In genomic region chr7:117065585-117066150, GRCh38 we compare ENCODE assay signal across 20 cellular contexts.
DNase-seq lines count a peak whose midpoint lies in the region; ATAC-seq, FAIRE-seq and TF ChIP-seq lines count a peak whose summit lies in the region.
"Had no signal": no experiment of that assay in that cellular context is flagged by ENCODE, and none has a peak within 500 bp of the region (broad histone marks: within the 10 kb centered on the region; RNA-seq: fewer than 3 reads in every experiment).

No MANE protein-coding gene starts in this region.

- no peak overlapping the region for H3K4me2 ChIP-seq in neural cell (ENCODE audit: low read length)

- H3K27ac ChIP-seq in SK-N-MC = 0 out of 2 replicates have a peak overlapping the region, but pooled peaks have one; percentile 64
- no peak overlapping the region for H3K27ac ChIP-seq in endodermal cell (ENCODE audit: low read depth, low read length)
- peak overlapping the region; percentile 5 for H3K27ac ChIP-seq in neural cell (ENCODE audit: low read length)

- H3F3A ChIP-seq in neural cell (ENCODE audit: insufficient read depth, low read length, poor library complexity, severe bottlenecking) = no peaks in the 10 kb centered on the region

- H3K4me3 Mint-ChIP-seq in endodermal cell = no peak overlapping the region
- H3K4me3 Mint-ChIP-seq: CD14-positive monocyte had no signal

- peaks cover 61% of the 10 kb centered on the region for H3K79me2 ChIP-seq in neural cell (replicated peaks; ENCODE audit: insufficient read depth, low read length)

- H3K4me1 ChIP-seq in endodermal cell (ENCODE audit: control insufficient read depth, insufficient read depth, low read length) = peaks cover 4% of the 10 kb centered on the region

- no peaks in the 10 kb centered on the region for H3K36me3 Mint-ChIP-seq in endodermal cell (ENCODE audit: low read depth)
- H3K36me3 Mint-ChIP-seq: CD14-positive monocyte had no signal

- ATAC-seq in HG02840 (IDR thresholded peaks at IDR 0.05; ENCODE audit: low FRiP score, unreplicated experiment) = no peak

- H3K9me3 Mint-ChIP-seq in endodermal cell = no peaks in the 10 kb centered on the region

- DNase-seq in GM12891 (ENCODE audit: insufficient read length, low spot score) (no peak), SK-N-MC (ENCODE audit: low read depth, low spot score) (no peak), endodermal cell (no peak), SW480 (ENCODE audit: low spot score) (no peak), NCI-H69 (lab: John Stamatoyannopoulos, UW) (no peak)
- DNase-seq in activated CD8-positive, alpha-beta memory T cell treated with anti-CD3 and anti-CD28 coated beads, Interleukin-2, amount 50 U/mL, for 4 hours = no peak
- DNase-seq: DMS 273 treated with DMSO at 0.1 percent for 48 hours, DND-41, H7, NCI-H1105, NCI-H1694, NCI-H2081 treated with DMSO at 0.1 percent for 48 hours, NCI-H446 treated with DMSO at 0.1 percent for 48 hours, NCI-H748 treated with DMSO at 0.1 percent for 48 hours, OCI-M1, Right ventricle myocardium superior had no signal

- H3K27me3 ChIP-seq in endodermal cell (ENCODE audit: control insufficient read depth, insufficient read depth, low read length, poor library complexity, severe bottlenecking) (peaks cover 28% of the 10 kb centered on the region), neural cell (ENCODE audit: insufficient read depth, low read depth, low read length) (no peaks in the 10 kb centered on the region)

- peak; percentile 26 for FAIRE-seq in GM12891 (lab: Jason Lieb, UNC)
- FAIRE-seq: G401.6 had no signal

- WGBS in endodermal cell (ENCODE audit: insufficient coverage in 1 of 2, insufficient read length in 1 of 2), 2 experiments = 83 to 85% methylated on average over 2 to 3 of the region's 3 CpGs

- peak overlapping the region; percentile 2 for H3K27ac Mint-ChIP-seq in endodermal cell

- H3K36me3 ChIP-seq in SK-N-MC (ENCODE audit: insufficient read depth, low read length) = no peaks in the 10 kb centered on the region
- H3K36me3 ChIP-seq in endodermal cell (ENCODE audit: control insufficient read depth, insufficient read depth, low read length) = no peaks in the 10 kb centered on the region
- no peaks in the 10 kb centered on the region for H3K36me3 ChIP-seq in neural cell (ENCODE audit: insufficient read depth, low read length)

- no peak for TF ChIP-seq EP300 in neural cell (conservative IDR thresholded peaks at IDR 0.05; ENCODE audit: poor library complexity, severe bottlenecking)

- H3K9ac ChIP-seq in SK-N-MC (ENCODE audit: insufficient read length) (no peak overlapping the region), endodermal cell (ENCODE audit: extremely low read depth, low read length, poor library complexity, severe bottlenecking) (no peak overlapping the region), neural cell (ENCODE audit: low read length) (no peak overlapping the region)

- no peak for TF ChIP-seq CTCF in endodermal cell (conservative IDR thresholded peaks at IDR 0.05)
- TF ChIP-seq CTCF in neural cell (IDR thresholded peaks at IDR 0.05; ENCODE audit: poor library complexity, severe bottlenecking) = no peak

- TF ChIP-seq POLR2A in GM12891 (IDR thresholded peaks at IDR 0.05; ENCODE audit: low read depth, low read length) = no peak

- no peak overlapping the region for H2AFZ ChIP-seq in neural cell (ENCODE audit: low read depth, low read length)

- H3K27me3 Mint-ChIP-seq in endodermal cell (ENCODE audit: insufficient read depth) = no peaks in the 10 kb centered on the region

- H4K20me1 ChIP-seq in neural cell (ENCODE audit: insufficient read depth) = peaks cover 27% of the 10 kb centered on the region

- H3K9me3 ChIP-seq in SK-N-MC (ENCODE audit: low read depth, low read length) (no peaks in the 10 kb centered on the region), endodermal cell (ENCODE audit: control insufficient read depth, low read length) (no peaks in the 10 kb centered on the region), neural cell (ENCODE audit: low read length) (no peaks in the 10 kb centered on the region)

- no peak for TF ChIP-seq RAD21 in neural cell (conservative IDR thresholded peaks at IDR 0.05)

- H3K4me1 Mint-ChIP-seq in endodermal cell = peaks cover 29% of the 10 kb centered on the region

- no peak overlapping the region for H3K4me3 ChIP-seq in SK-N-MC
- no peak overlapping the region for H3K4me3 ChIP-seq in endodermal cell (ENCODE audit: low read length)
- no peak overlapping the region for H3K4me3 ChIP-seq in neural cell (ENCODE audit: low read length)

- H3K9me2 ChIP-seq in neural cell (ENCODE audit: insufficient read depth, low read length) = no peaks in the 10 kb centered on the region

TF ChIP-seq in GM12891, 5 proteins besides CTCF, POLR2A, EP300 and RAD21:
- TF ChIP-seq POU2F2 (IDR thresholded peaks at IDR 0.05; ENCODE audit: low read depth, low read length) = no peak
- no peak for TF ChIP-seq PAX5 (IDR thresholded peaks at IDR 0.05; ENCODE audit: insufficient read depth, low read length, severe bottlenecking)
- no peak for TF ChIP-seq POLR2AphosphoS5 (IDR thresholded peaks at IDR 0.05; ENCODE audit: low read depth, low read length)
- no peak for TF ChIP-seq SPI1 (IDR thresholded peaks at IDR 0.05; ENCODE audit: low read depth, low read length)
- no peak for TF ChIP-seq TAF1 (IDR thresholded peaks at IDR 0.05; ENCODE audit: low read depth, low read length)

TF ChIP-seq in neural cell, 6 proteins besides CTCF, POLR2A, EP300 and RAD21:
- TF ChIP-seq SMC3 (conservative IDR thresholded peaks at IDR 0.05; ENCODE audit: poor library complexity) (no peak), REST (IDR thresholded peaks at IDR 0.05; ENCODE audit: borderline replicate concordance) (no peak), EZH2 (IDR thresholded peaks at IDR 0.05; ENCODE audit: borderline replicate concordance, insufficient read depth, low read length, poor library complexity, severe bottlenecking) (no peak), TAF1 (IDR thresholded peaks at IDR 0.05; ENCODE audit: low read depth) (no peak), POLR2AphosphoS5 (IDR thresholded peaks at IDR 0.05) (no peak)
